8 cellular contexts compared by ENCODE assay signal in the genomic region with DNA sequence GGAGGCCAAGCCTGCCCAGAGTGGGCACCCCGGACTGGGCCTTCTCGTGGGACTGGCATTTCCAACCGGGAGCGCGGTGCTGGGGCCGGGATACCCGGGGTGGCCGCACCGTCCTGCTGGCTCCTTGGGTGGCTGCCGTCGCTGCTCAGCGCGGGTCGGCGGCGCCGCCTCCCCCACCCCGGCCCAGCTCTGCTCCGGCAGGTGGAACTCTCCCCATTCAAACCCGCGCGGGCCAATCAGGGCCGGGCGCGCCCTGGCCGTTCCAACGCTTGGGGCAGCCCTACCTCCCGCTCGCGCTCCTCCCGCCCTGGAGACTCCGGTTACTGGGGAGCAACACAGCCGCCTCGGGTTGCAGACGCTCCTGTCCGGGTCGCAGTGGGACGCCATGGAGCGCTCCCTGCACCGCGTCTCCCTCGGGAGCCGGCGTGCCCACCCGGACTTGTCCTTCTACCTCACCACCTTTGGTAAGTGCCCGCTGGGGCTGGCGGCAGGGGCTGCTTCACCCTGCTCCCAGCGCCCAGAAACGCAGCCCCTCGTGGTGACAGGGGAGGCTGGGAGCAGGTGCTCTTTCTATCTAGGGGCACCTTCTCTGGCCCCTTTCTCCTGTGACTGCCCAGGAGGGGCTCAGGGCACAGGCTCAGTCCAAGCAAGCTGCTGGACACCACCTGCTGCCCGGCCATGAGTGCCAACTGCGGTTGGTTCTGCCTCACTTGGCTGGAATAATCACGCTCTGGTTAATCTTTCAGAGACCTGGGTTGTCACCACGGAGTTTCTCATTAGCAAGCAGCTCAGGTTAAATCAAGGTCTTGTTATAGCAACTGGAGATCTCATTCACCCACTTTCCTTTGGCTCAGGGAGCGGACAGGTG. TPM values are rescaled to one million over a fixed set of nuclear protein-coding genes. Genes with fewer than 3 reads are reported as not detected.
DNase-seq lines count a peak whose midpoint lies in the region; ATAC-seq lines count a peak whose summit lies in the region.

A gene (plus strand): TSS at position 310 of the 868 bp plus-strand sequence. CDS start 76 bp downstream, at position 386.

- H3K9ac ChIP-seq in trophoblast cell (ENCODE audit: low read length) = peak within 1 kb of the TSS; percentile 10

- no peaks in the 10 kb centered on the region for H3K36me3 ChIP-seq in trophoblast cell (ENCODE audit: control insufficient read depth in 1 of 2, insufficient read depth in 2 of 2, low read length in 2 of 2)

- peak within 1 kb of the TSS; percentile 41 for H4K12ac ChIP-seq in trophoblast cell (ENCODE audit: low read depth, low read length)

- no peaks in the 10 kb centered on the region for H3K9me3 ChIP-seq in trophoblast cell (ENCODE audit: insufficient read depth, low read depth, low read length)

- H3K14ac ChIP-seq in trophoblast cell (ENCODE audit: low read length) = peak within 1 kb of the TSS; percentile 78

- H3K27ac Mint-ChIP-seq in activated CD8-positive, alpha-beta memory T cell treated with anti-CD3 and anti-CD28 coated beads, Interleukin-2, amount 10 ng/mL, durations not matched to agents 7 days and 5 days = no peak within 1 kb of the TSS

- WGBS in trophoblast cell (ENCODE audit: extremely low coverage, insufficient coverage, insufficient read length) = no CpG with 5 or more reads among the region's 55 CpGs

- H3K27ac ChIP-seq in trophoblast cell (ENCODE audit: low read depth, low read length) = no peak within 1 kb of the TSS

- H3K4me3 ChIP-seq in trophoblast cell (ENCODE audit: low read depth, low read length) = peak within 1 kb of the TSS; percentile 66

- peak within 1 kb of the TSS; percentile 72 for H2AFZ ChIP-seq in trophoblast cell (ENCODE audit: insufficient read depth, low read length, poor library complexity)

- peak within 1 kb of the TSS; percentile 5 for H2AK5ac ChIP-seq in trophoblast cell (ENCODE audit: low read length)

- H3K4me1 ChIP-seq in trophoblast cell (ENCODE audit: control insufficient read depth in 1 of 2, insufficient read depth in 2 of 2, low read length in 2 of 2) = peaks cover 19 to 26% of the 10 kb centered on the region in 2 experiments

- CTCF ChIA-PET in activated CD8-positive, alpha-beta memory T cell treated with anti-CD3 and anti-CD28 coated beads, Interleukin-2, amount 10 ng/mL, durations not matched to agents 7 days and 5 days (lab: Charles Lee) = interaction anchor here (1.3 to 1.4 kb wide), 2 partner anchors 62 to 128 kb away, joined by 3 read pairs; a partner anchor contains a TSS

- peak within 1 kb of the TSS; percentile 58 for H3K4me3 Mint-ChIP-seq in activated CD8-positive, alpha-beta memory T cell treated with anti-CD3 and anti-CD28 coated beads, Interleukin-2, amount 10 ng/mL, durations not matched to agents 7 days and 5 days

- no peaks in the 10 kb centered on the region for H3K27me3 ChIP-seq in trophoblast cell (ENCODE audit: insufficient read depth, low read length)

- H3K36me3 Mint-ChIP-seq in activated CD8-positive, alpha-beta memory T cell treated with anti-CD3 and anti-CD28 coated beads, Interleukin-2, amount 10 ng/mL, durations not matched to agents 7 days and 5 days = peaks cover 2% of the 10 kb centered on the region

- H4K8ac ChIP-seq in trophoblast cell (ENCODE audit: low read depth, low read length) = peak within 1 kb of the TSS; percentile 37

- DNase-seq in Caki2 (ENCODE audit: low read depth) (peak; percentile 84), NCI-H1436 (lab: John Stamatoyannopoulos, UW) (peak; percentile 91), left cardiac atrium (peak; percentile 72), trophoblast cell (no peak)
- DNase-seq in activated CD8-positive, alpha-beta memory T cell treated with anti-CD3 and anti-CD28 coated beads, Interleukin-2, amount 10 ng/mL, durations not matched to agents 7 days and 5 days = no peak
- DNase-seq in activated effector memory CD4-positive, alpha-beta T cell treated with anti-CD3 and anti-CD28 coated beads, Interleukin-2, amount 50 U/mL, for 16 hours = no peak

- H3K4me1 Mint-ChIP-seq in activated CD8-positive, alpha-beta memory T cell treated with anti-CD3 and anti-CD28 coated beads, Interleukin-2, amount 10 ng/mL, durations not matched to agents 7 days and 5 days = no peaks in the 10 kb centered on the region

- H3K79me1 ChIP-seq in trophoblast cell (ENCODE audit: low read length) = peaks cover 8% of the 10 kb centered on the region

- ATAC-seq in activated CD8-positive, alpha-beta memory T cell treated with anti-CD3 and anti-CD28 coated beads, Interleukin-2, amount 10 ng/mL, durations not matched to agents 7 days and 5 days = peak; percentile 66
- ATAC-seq in left cardiac atrium (peak; percentile 92 to 97), GM18907 (IDR thresholded peaks at IDR 0.05; ENCODE audit: unreplicated experiment) (no peak), GM18502 (IDR thresholded peaks at IDR 0.05; ENCODE audit: poor library complexity, unreplicated experiment) (no peak)

- H3K18ac ChIP-seq in trophoblast cell (ENCODE audit: low read length) = peak within 1 kb of the TSS; percentile 86

- peak within 1 kb of the TSS; percentile 64 for H2BK120ac ChIP-seq in trophoblast cell (ENCODE audit: insufficient read depth, low read length, poor library complexity)

- intact Hi-C loops in left cardiac atrium (cut with DNase I) = loop anchor here in 1 of 2 donors (5.0 kb wide), 1 partner anchor 34 kb away; no protein-coding TSS in a partner anchor

- in situ Hi-C loops in Caki2 (cut with HindIII; ENCODE audit: low pct_unique_long_range_greater_than_20kb, low sequenced_read_pairs) = loop anchor here (10.0 kb wide), 1 partner anchor 191 kb away; no protein-coding TSS in a partner anchor

- H2BK12ac ChIP-seq in trophoblast cell (ENCODE audit: low read length) = peak within 1 kb of the TSS; percentile 67

- H4K91ac ChIP-seq in trophoblast cell (ENCODE audit: low read depth, low read length) = peak within 1 kb of the TSS; percentile 73

- peaks cover 6% of the 10 kb centered on the region for H3K79me2 ChIP-seq in trophoblast cell (ENCODE audit: control insufficient read depth, insufficient read depth, low read length, poor library complexity)

- H2BK5ac ChIP-seq in trophoblast cell (ENCODE audit: low read depth, low read length, poor library complexity) = peak within 1 kb of the TSS; percentile 16

- peak within 1 kb of the TSS; percentile 77 for H3K4ac ChIP-seq in trophoblast cell (ENCODE audit: low read depth, low read length)

- H3K23ac ChIP-seq in trophoblast cell (ENCODE audit: low read length) = no peak within 1 kb of the TSS

- H3K27me3 Mint-ChIP-seq in activated CD8-positive, alpha-beta memory T cell treated with anti-CD3 and anti-CD28 coated beads, Interleukin-2, amount 10 ng/mL, durations not matched to agents 7 days and 5 days = no peaks in the 10 kb centered on the region

- peak within 1 kb of the TSS; percentile 79 for H3K4me2 ChIP-seq in trophoblast cell (ENCODE audit: low read length)

- peaks cover 2% of the 10 kb centered on the region for H3K9me3 Mint-ChIP-seq in activated CD8-positive, alpha-beta memory T cell treated with anti-CD3 and anti-CD28 coated beads, Interleukin-2, amount 10 ng/mL, durations not matched to agents 7 days and 5 days (ENCODE audit: low read depth)

RNA-seq across cellular contexts. Expression of the gene that starts here (rescaled TPM):
- 52.7 and 74.5 TPM in 2 replicates for total RNA-seq in Caki2 (2014; rRNA removed; shearing (Covaris generic); ENCODE audit: low replicate concordance)
- total RNA-seq in activated CD8-positive, alpha-beta memory T cell treated with anti-CD3 and anti-CD28 coated beads, Interleukin-2, amount 10 ng/mL, durations not matched to agents 7 days and 5 days = 10 to 100 TPM; 57.1 to 76.4 TPM
- total RNA-seq in left cardiac atrium = 100 to 1,000 TPM; 124 to 131 TPM
- polyA plus RNA-seq in trophoblast cell (2013) = 97.8 and 100 TPM in 2 replicates

Comparison
In these comparisons a context has a peak if more than half of its experiments do, and no peak if none do; other contexts are left out.
1. DNase-seq: peak in Caki2 (single experiment), NCI-H1436 (single experiment) and left cardiac atrium (single experiment); none in activated CD8-positive, alpha-beta memory T cell treated with anti-CD3 and anti-CD28 coated beads, Interleukin-2, amount 10 ng/mL, durations not matched to agents 7 days and 5 days (single experiment), trophoblast cell (0 of 2) and activated effector memory CD4-positive, alpha-beta T cell treated with anti-CD3 and anti-CD28 coated beads, Interleukin-2, amount 50 U/mL, for 16 hours (single experiment).
2. ATAC-seq: peak in activated CD8-positive, alpha-beta memory T cell treated with anti-CD3 and anti-CD28 coated beads, Interleukin-2, amount 10 ng/mL, durations not matched to agents 7 days and 5 days (single experiment) and left cardiac atrium (2 of 2); none in GM18907 (single experiment) and GM18502 (single experiment).